ENCODE assay signal across 25 cellular contexts in the genomic region with DNA sequence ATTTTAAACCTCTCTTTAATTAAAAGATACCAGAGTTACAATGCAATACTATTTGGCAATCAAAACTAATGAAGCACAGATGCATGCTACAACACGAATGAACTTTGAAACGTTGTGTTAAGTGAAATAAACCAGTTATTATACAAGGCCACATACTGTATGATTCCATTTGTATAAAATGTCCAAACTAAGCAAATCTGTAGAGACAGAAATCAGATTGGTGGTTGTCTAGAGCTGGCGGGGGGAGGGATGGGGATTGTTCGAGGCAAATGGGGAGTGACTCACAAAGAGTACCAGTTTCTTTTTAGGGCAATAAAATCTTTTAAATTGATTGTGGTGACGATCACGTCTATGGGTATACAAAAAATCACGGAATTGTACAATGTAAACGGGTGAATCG.
A peak's percentile ranks its signal among the peaks of the same experiment; 100 is the strongest.
DNase-seq lines count a peak whose midpoint lies in the region; ATAC-seq, FAIRE-seq and TF ChIP-seq lines count a peak whose summit lies in the region.
"Had no signal": no experiment of that assay in that cellular context is flagged by ENCODE, and none has a peak within 500 bp of the region (broad histone marks: within the 10 kb centered on the region; RNA-seq: fewer than 3 reads in every experiment).

No MANE protein-coding gene starts in this region.

- H3K27ac ChIP-seq in mammary epithelial cell (ENCODE audit: insufficient read depth, low read depth, low read length) (peak overlapping the region; percentile 64), breast epithelium (no peak overlapping the region), RWPE2 (ENCODE audit: poor library complexity, severe bottlenecking) (peak overlapping the region; percentile 52), epithelial cell of prostate (peak overlapping the region; percentile 16)
- no peak overlapping the region for H3K27ac ChIP-seq in CD8-positive, alpha-beta T cell (ENCODE audit: low read depth, low read length)
- H3K27ac ChIP-seq: 22Rv1; A549; BLaER1 treated with 17β-estradiol and CSF1 and Interleukin-3, amounts not matched to agents 10 nM and 100 nM had no signal

- BruUV-seq in mammary epithelial cell (replicated peaks; lab: Mats Ljungman, UMichigan), result TSS peak; percentile 86

- TF ChIP-seq POLR2A in breast epithelium (IDR thresholded peaks at IDR 0.05), result no peak

- H3K9me3 Mint-ChIP-seq in CD8-positive, alpha-beta T cell, result no peaks in the 10 kb centered on the region
- H3K9me3 Mint-ChIP-seq: HFFc6 had no signal

- H3K27me3 ChIP-seq in mammary epithelial cell (ENCODE audit: insufficient read depth, low read length) (no peaks in the 10 kb centered on the region), breast epithelium (no peaks in the 10 kb centered on the region), RWPE2 (ENCODE audit: insufficient read depth, poor library complexity, severe bottlenecking) (no peaks in the 10 kb centered on the region)
- H3K27me3 ChIP-seq in CD8-positive, alpha-beta T cell (ENCODE audit: insufficient read depth, low read length), result no peaks in the 10 kb centered on the region
- H3K27me3 ChIP-seq: BLaER1 treated with 17β-estradiol and CSF1 and Interleukin-3, amounts not matched to agents 10 nM and 100 nM had no signal

- no peaks in the 10 kb centered on the region for H3K27me3 Mint-ChIP-seq in CD8-positive, alpha-beta T cell (ENCODE audit: low read depth)
- H3K27me3 Mint-ChIP-seq: B cell; CD8-positive, alpha-beta memory T cell had no signal

- H3K4me3 ChIP-seq in mammary epithelial cell (replicated peaks in 1 of 3; ENCODE audit: insufficient read depth in 1 of 3, low read depth in 2 of 3, low read length in 3 of 3) (no peak overlapping the region), breast epithelium (no peak overlapping the region), RWPE2 (ENCODE audit: severe bottlenecking) (no peak overlapping the region)
- H3K4me3 ChIP-seq in CD8-positive, alpha-beta T cell (ENCODE audit: low read depth, low read length), result no peak overlapping the region
- H3K4me3 ChIP-seq: A549; BLaER1 treated with 17β-estradiol and CSF1 and Interleukin-3, amounts not matched to agents 10 nM and 100 nM had no signal

- H3K27ac Mint-ChIP-seq in CD8-positive, alpha-beta T cell, result no peak overlapping the region
- H3K27ac Mint-ChIP-seq: B cell; CD8-positive, alpha-beta memory T cell; HFFc6 had no signal

- no peak for FAIRE-seq in urothelium cell line (lab: Jason Lieb, UNC)
- FAIRE-seq: A549, GM12892, GM18507, HTR-8/SVneo had no signal

- POLR2A ChIA-PET in CD8-positive, alpha-beta T cell (lab: Charles Lee), result no interaction called here

- H3K9ac ChIP-seq in mammary epithelial cell (ENCODE audit: insufficient read depth, low read length), result no peak overlapping the region
- H3K9ac ChIP-seq: BLaER1 treated with 17β-estradiol and CSF1 and Interleukin-3, amounts not matched to agents 10 nM and 100 nM had no signal

- peak overlapping the region; percentile 65 for H3K4me2 ChIP-seq in mammary epithelial cell (ENCODE audit: insufficient read depth, low read depth, low read length)
- H3K4me2 ChIP-seq: A549; BLaER1 treated with 17β-estradiol and CSF1 and Interleukin-3, amounts not matched to agents 10 nM and 100 nM had no signal

- H3K4me1 Mint-ChIP-seq in CD8-positive, alpha-beta T cell (ENCODE audit: low read depth), result no peaks in the 10 kb centered on the region
- H3K4me1 Mint-ChIP-seq: B cell; CD8-positive, alpha-beta memory T cell had no signal

- in situ Hi-C loops in mammary epithelial cell (cut with MboI; ENCODE audit: low sequenced_read_pairs in 2 of 2), result loop anchor here in 1 of 2 donors (25.0 kb wide), 1 partner anchor 542 kb away; no protein-coding TSS in a partner anchor

- intact Hi-C loops in mammary epithelial cell (cut with micrococcal nuclease) (loop anchor here (5.0 to 10.0 kb wide), 2 partner anchors 212 to 1245 kb away; no protein-coding TSS in a partner anchor), breast epithelium (cut with DNase I; ENCODE audit: low total_unique reads) (no loop called here)
- intact Hi-C loops in CD8-positive, alpha-beta T cell (cut with DNase I, micrococcal nuclease), result no loop called here

- no peaks in the 10 kb centered on the region for H3K9me3 ChIP-seq in mammary epithelial cell (replicated peaks; ENCODE audit: insufficient read depth, low read length)
- no peaks in the 10 kb centered on the region for H3K9me3 ChIP-seq in breast epithelium
- H3K9me3 ChIP-seq in RWPE2 (ENCODE audit: severe bottlenecking), result no peaks in the 10 kb centered on the region
- H3K9me3 ChIP-seq in CD8-positive, alpha-beta T cell (ENCODE audit: low read length), result no peaks in the 10 kb centered on the region
- H3K9me3 ChIP-seq: A549; BLaER1 treated with 17β-estradiol and CSF1 and Interleukin-3, amounts not matched to agents 10 nM and 100 nM had no signal

- H4K20me1 ChIP-seq in mammary epithelial cell (ENCODE audit: insufficient read depth, low read length), result no peaks in the 10 kb centered on the region
- H4K20me1 ChIP-seq: BLaER1 treated with 17β-estradiol and CSF1 and Interleukin-3, amounts not matched to agents 10 nM and 100 nM had no signal

- H3K79me2 ChIP-seq in mammary epithelial cell (ENCODE audit: insufficient read depth, low read length), result no peaks in the 10 kb centered on the region

- WGBS in mammary epithelial cell (ENCODE audit: low coverage, missing lambda C conversion rate), result 3% methylated on average over 9 of the region's 9 CpGs

- DNase-seq in mammary epithelial cell (peak; percentile 88), breast epithelium (ENCODE audit: low spot score in 2 of 2) (no peak), RWPE2 (ENCODE audit: low spot score) (no peak), epithelial cell of prostate (ENCODE audit: low read depth, low spot score) (peak; percentile 75), urothelium cell line (ENCODE audit: low spot score) (peak; percentile 33)
- no peak for DNase-seq in NK-92 treated with Interleukin-12 subunit alpha and Interleukin-12 subunit beta, amount 100 ng/mL, for 24 hours (lab: John Stamatoyannopoulos, UW)
- DNase-seq in CD8-positive, alpha-beta T cell, result no peak
- DNase-seq: CD8-positive, alpha-beta memory T cell; COR-L47; DMS 273 treated with DMSO at 0.1 percent for 48 hours; DMS53; GDM1; GOT3; H7; HFFc6; IMR-90 had no signal

- no peaks in the 10 kb centered on the region for H3K36me3 Mint-ChIP-seq in CD8-positive, alpha-beta T cell
- H3K36me3 Mint-ChIP-seq: CD8-positive, alpha-beta memory T cell had no signal

- CTCF ChIA-PET in mammary epithelial cell (lab: Charles Lee; ENCODE audit: low non-redundant PET), result no interaction called here
- CTCF ChIA-PET in CD8-positive, alpha-beta T cell (lab: Charles Lee), result no interaction called here

- no peaks in the 10 kb centered on the region for H3K36me3 ChIP-seq in mammary epithelial cell (ENCODE audit: insufficient read depth, low read length)
- H3K36me3 ChIP-seq in breast epithelium, result no peaks in the 10 kb centered on the region
- no peaks in the 10 kb centered on the region for H3K36me3 ChIP-seq in RWPE2 (ENCODE audit: low read depth)
- H3K36me3 ChIP-seq in CD8-positive, alpha-beta T cell (ENCODE audit: insufficient read depth, low read length), result no peaks in the 10 kb centered on the region
- H3K36me3 ChIP-seq: BLaER1 treated with 17β-estradiol and CSF1 and Interleukin-3, amounts not matched to agents 10 nM and 100 nM had no signal

- peak overlapping the region; percentile 12 for H2AFZ ChIP-seq in mammary epithelial cell (ENCODE audit: low read depth, low read length)

- dilution Hi-C loops in mammary epithelial cell (cut with HindIII; ENCODE audit: low sequenced_read_pairs), result no loop called here

- peak; percentile 81 for ATAC-seq in RWPE2 (ENCODE audit: low read depth)
- no peak for ATAC-seq in HG03045 (IDR thresholded peaks at IDR 0.05; ENCODE audit: unreplicated experiment)
- ATAC-seq in CD8-positive, alpha-beta T cell, result no peak
- ATAC-seq: A549, HCT116 had no signal

- H3K4me3 Mint-ChIP-seq in CD8-positive, alpha-beta T cell, result no peak overlapping the region
- H3K4me3 Mint-ChIP-seq: B cell; CD8-positive, alpha-beta memory T cell; HFFc6 had no signal

- TF ChIP-seq CTCF in mammary epithelial cell (conservative IDR thresholded peaks at IDR 0.05 in 1 of 2, IDR thresholded peaks at IDR 0.05 in 1 of 2; ENCODE audit: extremely low read depth in 1 of 2, insufficient read depth in 1 of 2, low read depth in 1 of 2, low read length in 2 of 2) (no peak), breast epithelium (IDR thresholded peaks at IDR 0.05) (no peak), RWPE2 (IDR thresholded peaks at IDR 0.05; ENCODE audit: poor library complexity, severe bottlenecking) (no peak)
- no peak for TF ChIP-seq CTCF in CD8-positive, alpha-beta T cell (IDR thresholded peaks at IDR 0.05)

- H3K4me1 ChIP-seq in mammary epithelial cell (ENCODE audit: insufficient read depth, low read length) (peaks cover 37% of the 10 kb centered on the region), breast epithelium (no peaks in the 10 kb centered on the region), RWPE2 (ENCODE audit: insufficient read depth, poor library complexity, severe bottlenecking) (peaks cover 14% of the 10 kb centered on the region)
- no peaks in the 10 kb centered on the region for H3K4me1 ChIP-seq in CD8-positive, alpha-beta T cell (ENCODE audit: insufficient read depth, low read length)
- H3K4me1 ChIP-seq: A549; BLaER1 treated with 17β-estradiol and CSF1 and Interleukin-3, amounts not matched to agents 10 nM and 100 nM had no signal

Comparison
In these comparisons a context has a peak if more than half of its experiments do, and no peak if none do; other contexts are left out.
1. DNase-seq: peak in mammary epithelial cell (single experiment), epithelial cell of prostate (single experiment) and urothelium cell line (single experiment); none in breast epithelium (0 of 2), RWPE2 (single experiment), NK-92 treated with Interleukin-12 subunit alpha and Interleukin-12 subunit beta, amount 100 ng/mL, for 24 hours (single experiment) and CD8-positive, alpha-beta T cell (0 of 7).
2. H3K27ac ChIP-seq: peak in mammary epithelial cell (single experiment), RWPE2 (single experiment) and epithelial cell of prostate (single experiment); none in breast epithelium (0 of 2) and CD8-positive, alpha-beta T cell (single experiment).